23 cellular contexts compared by ENCODE assay signal in the genomic region with DNA sequence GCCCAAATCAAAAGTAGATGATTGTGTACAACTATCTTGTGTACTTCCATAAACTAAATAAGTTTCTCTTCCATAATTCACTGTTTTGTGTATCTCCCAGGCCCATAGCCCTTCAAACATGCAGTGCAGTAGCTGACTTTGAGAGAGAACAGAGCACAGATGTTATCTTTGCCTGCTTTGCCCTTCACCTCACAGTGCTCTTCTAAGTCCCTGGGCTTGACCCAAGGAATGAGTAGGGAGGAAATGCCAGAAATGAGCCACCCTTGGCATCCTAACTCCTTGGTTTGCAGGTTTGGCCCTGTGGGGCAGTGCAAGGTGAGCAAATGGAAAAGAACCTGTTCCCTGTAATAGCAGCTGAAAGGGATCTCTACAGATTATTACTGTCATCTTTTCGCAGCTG.
DNase-seq lines count a peak whose midpoint lies in the region; ATAC-seq, FAIRE-seq and TF ChIP-seq lines count a peak whose summit lies in the region.
"Had no signal": no experiment of that assay in that cellular context is flagged by ENCODE, and none has a peak within 500 bp of the region (broad histone marks: within the 10 kb centered on the region; RNA-seq: fewer than 3 reads in every experiment).

No MANE protein-coding gene starts in this region.

- no peaks in the 10 kb centered on the region for H3K27me3 ChIP-seq in CD8-positive, alpha-beta memory T cell (ENCODE audit: insufficient read depth, low read length, poor library complexity, severe bottlenecking)
- H3K27me3 ChIP-seq in K562 (ENCODE audit: control insufficient read depth in 2 of 2, insufficient read depth in 2 of 2, low read length in 2 of 2), result no peaks in the 10 kb centered on the region
- H3K27me3 ChIP-seq in skeletal muscle tissue (ENCODE audit: control insufficient read depth in 3 of 3, insufficient read depth in 3 of 3, low read length in 3 of 3), result no peaks in the 10 kb centered on the region
- H3K27me3 ChIP-seq: heart right ventricle, left lung, suprapubic skin had no signal

- no peak overlapping the region for H3K27ac ChIP-seq in CD8-positive, alpha-beta memory T cell (ENCODE audit: low read depth, low read length)
- no peak overlapping the region for H3K27ac ChIP-seq in K562 (ENCODE audit: extremely low read depth, low read depth, low read length)
- peak overlapping the region; percentile 5 for H3K27ac ChIP-seq in skeletal muscle tissue (ENCODE audit: low read depth, low read length)
- H3K27ac ChIP-seq: heart right ventricle, RWPE1, suprapubic skin had no signal

- H4K20me1 ChIP-seq in K562 (replicated peaks; ENCODE audit: control insufficient read depth, insufficient read depth, low read length), result peaks cover 2% of the 10 kb centered on the region; the same call in 1 of the 2 replicates

- H3K9ac ChIP-seq in K562 (ENCODE audit: insufficient read depth in 1 of 2, low read depth in 2 of 2, low read length in 2 of 2), result no peak overlapping the region
- no peak overlapping the region for H3K9ac ChIP-seq in skeletal muscle tissue (ENCODE audit: low read depth in 1 of 3, low read length in 3 of 3)

- ATAC-seq in activated naive CD4-positive, alpha-beta T cell treated with anti-CD3 and anti-CD28 coated beads, Interleukin-2, amount 50 U/mL, for 72 hours, result peak in 1 of 2 donors; percentile 26
- ATAC-seq in K562 (peak; percentile 59), HG02798 (IDR thresholded peaks at IDR 0.05; ENCODE audit: poor library complexity, unreplicated experiment) (no peak), HG03025 (IDR thresholded peaks at IDR 0.05; ENCODE audit: low FRiP score, unreplicated experiment) (no peak), GM18519 (IDR thresholded peaks at IDR 0.05; ENCODE audit: low FRiP score, unreplicated experiment) (no peak)
- ATAC-seq: left lung, mucosa of descending colon had no signal

- peaks cover 36% of the 10 kb centered on the region for H3K4me1 Mint-ChIP-seq in activated naive CD4-positive, alpha-beta T cell treated with anti-CD3 and anti-CD28 coated beads, Interleukin-2, amount 10 ng/mL, durations not matched to agents 7 days and 5 days
- H3K4me1 Mint-ChIP-seq in CD8-positive, alpha-beta memory T cell, result peaks cover 56 to 93% (median 77%) of the 10 kb centered on the region in 3 donors

- in situ Hi-C loops in K562 (cut with MboI), result no loop called here

- H3K9me1 ChIP-seq in K562 (ENCODE audit: control insufficient read depth, insufficient read depth, low read length), result peaks cover 4% of the 10 kb centered on the region

- no peak for TF ChIP-seq CTCF in K562 (IDR thresholded peaks at IDR 0.05 in 2 of 3, conservative IDR thresholded peaks at IDR 0.05 in 1 of 3; ENCODE audit: insufficient read depth in 2 of 3, low read depth in 1 of 3, low read length in 3 of 3)

- no peak for TF ChIP-seq RAD21 in K562 (CRISPR knock-in tag; conservative IDR thresholded peaks at IDR 0.05 in 1 of 2, IDR thresholded peaks at IDR 0.05 in 1 of 2)

- no TSS peak for BruUV-seq in K562 (replicated peaks; lab: Mats Ljungman, UMichigan)

- H3K36me3 Mint-ChIP-seq in activated naive CD4-positive, alpha-beta T cell treated with anti-CD3 and anti-CD28 coated beads, Interleukin-2, amount 50 U/mL, for 72 hours, result peaks cover 0 to 13% of the 10 kb centered on the region in 2 donors
- H3K36me3 Mint-ChIP-seq in activated naive CD4-positive, alpha-beta T cell treated with anti-CD3 and anti-CD28 coated beads, Interleukin-2, amount 10 ng/mL, durations not matched to agents 7 days and 5 days, result peaks cover 52% of the 10 kb centered on the region
- peaks cover 0 to 6% (median 5%) of the 10 kb centered on the region in 3 donors for H3K36me3 Mint-ChIP-seq in CD8-positive, alpha-beta memory T cell
- H3K36me3 Mint-ChIP-seq: brain had no signal

- intact Hi-C loops in K562 (cut with micrococcal nuclease), result no loop called here

- peaks cover 0 to 3% of the 10 kb centered on the region in 2 donors for H3K9me3 Mint-ChIP-seq in activated naive CD4-positive, alpha-beta T cell treated with anti-CD3 and anti-CD28 coated beads, Interleukin-2, amount 50 U/mL, for 72 hours
- no peaks in the 10 kb centered on the region for H3K9me3 Mint-ChIP-seq in activated naive CD4-positive, alpha-beta T cell treated with anti-CD3 and anti-CD28 coated beads, Interleukin-2, amount 10 ng/mL, durations not matched to agents 7 days and 5 days
- H3K9me3 Mint-ChIP-seq in CD8-positive, alpha-beta memory T cell, result no peaks in the 10 kb centered on the region
- H3K9me3 Mint-ChIP-seq: activated CD4-positive, alpha-beta T cell treated with anti-CD3 and anti-CD28 coated beads, Interleukin-2, amount 10 ng/mL, durations not matched to agents 7 days and 5 days; brain had no signal

- no peak overlapping the region for H2AFZ ChIP-seq in K562 (ENCODE audit: low read depth, low read length)

- DNase-seq in activated naive CD4-positive, alpha-beta T cell treated with anti-CD3 and anti-CD28 coated beads, Interleukin-2, amount 50 U/mL, for 72 hours (ENCODE audit: low spot score in 2 of 2), result no peak
- no peak for DNase-seq in activated naive CD4-positive, alpha-beta T cell treated with anti-CD3 and anti-CD28 coated beads, Interleukin-2, amount 10 ng/mL, durations not matched to agents 7 days and 5 days
- no peak for DNase-seq in CD8-positive, alpha-beta memory T cell
- no peak for DNase-seq in K562 (ENCODE audit: extremely low read depth in 1 of 4, low spot score in 3 of 4)
- DNase-seq: activated CD4-positive, alpha-beta T cell treated with anti-CD3 and anti-CD28 coated beads, Interleukin-2, amount 10 ng/mL, durations not matched to agents 7 days and 5 days; activated T-cell treated with anti-CD3 and anti-CD28 coated beads for 4 hours; dermis blood vessel endothelial cell; heart right ventricle; left lung; mucosa of descending colon; NCI-H1436 treated with DMSO at 0.1 percent for 48 hours; NCI-H2171 treated with DMSO at 0.1 percent for 48 hours; NCI-H526 treated with DMSO at 0.1 percent for 48 hours; right cardiac atrium; stimulated activated CD4-positive, alpha-beta T cell treated with anti-CD3 and anti-CD28 coated beads, Interleukin-15, amount 100 ng/mL, for 24 hours had no signal

- CTCF ChIA-PET in activated naive CD4-positive, alpha-beta T cell treated with anti-CD3 and anti-CD28 coated beads, Interleukin-2, amount 10 ng/mL, durations not matched to agents 7 days and 5 days (lab: Charles Lee), result interaction anchor here (1.3 kb wide), 1 partner anchor 10 kb away, joined by 3 read pairs; no protein-coding TSS in a partner anchor
- CTCF ChIA-PET in CD8-positive, alpha-beta memory T cell (lab: Charles Lee), result interaction anchor here (1.0 to 1.4 kb wide), 2 partner anchors 138 to 154 kb away, joined by 3 to 5 read pairs; no protein-coding TSS in a partner anchor
- CTCF ChIA-PET in K562 (lab: Yijun Ruan, JAX; ENCODE audit: low intra/inter-chr PET ratio), result no interaction called here

- H3K4me1 ChIP-seq in CD8-positive, alpha-beta memory T cell (ENCODE audit: insufficient read depth, low read length), result peaks cover 35% of the 10 kb centered on the region
- peaks cover 0 to 16% of the 10 kb centered on the region in 2 experiments; a peak in 2 of 5 replicates for H3K4me1 ChIP-seq in K562 (replicated peaks in 1 of 2; ENCODE audit: control insufficient read depth in 2 of 2, insufficient read depth in 2 of 2, low read length in 2 of 2)
- peaks cover 50 to 72% (median 71%) of the 10 kb centered on the region in 3 donors for H3K4me1 ChIP-seq in skeletal muscle tissue (ENCODE audit: control insufficient read depth in 3 of 3, insufficient read depth in 3 of 3, low read length in 3 of 3)

- peak overlapping the region; percentile 4 to 45 for H3K27ac Mint-ChIP-seq in activated naive CD4-positive, alpha-beta T cell treated with anti-CD3 and anti-CD28 coated beads, Interleukin-2, amount 50 U/mL, for 72 hours
- H3K27ac Mint-ChIP-seq in activated naive CD4-positive, alpha-beta T cell treated with anti-CD3 and anti-CD28 coated beads, Interleukin-2, amount 10 ng/mL, durations not matched to agents 7 days and 5 days, result no peak overlapping the region
- H3K27ac Mint-ChIP-seq in CD8-positive, alpha-beta memory T cell, result peak overlapping the region; percentile 22 to 96 (median 58)
- H3K27ac Mint-ChIP-seq: activated CD4-positive, alpha-beta T cell treated with anti-CD3 and anti-CD28 coated beads, Interleukin-2, amount 10 ng/mL, durations not matched to agents 7 days and 5 days; brain had no signal

- no peak overlapping the region for H3K4me3 ChIP-seq in CD8-positive, alpha-beta memory T cell (ENCODE audit: low read length)
- H3K4me3 ChIP-seq in K562 (no peak overlapping the region), skeletal muscle tissue (ENCODE audit: low read length in 3 of 3) (no peak overlapping the region)
- H3K4me3 ChIP-seq: heart right ventricle, left lung, mucosa of descending colon, suprapubic skin had no signal

- H3K4me3 Mint-ChIP-seq in activated naive CD4-positive, alpha-beta T cell treated with anti-CD3 and anti-CD28 coated beads, Interleukin-2, amount 10 ng/mL, durations not matched to agents 7 days and 5 days, result no peak overlapping the region
- peak overlapping the region in 1 of 7 donors; percentile 1 for H3K4me3 Mint-ChIP-seq in CD8-positive, alpha-beta memory T cell
- H3K4me3 Mint-ChIP-seq: activated CD4-positive, alpha-beta T cell treated with anti-CD3 and anti-CD28 coated beads, Interleukin-2, amount 10 ng/mL, durations not matched to agents 7 days and 5 days; brain had no signal

- 78% methylated on average over 1 of the region's 1 CpG for WGBS in K562 (ENCODE audit: insufficient coverage, low coverage, missing lambda C conversion rate)

- H3K79me2 ChIP-seq in K562 (ENCODE audit: control insufficient read depth, insufficient read depth, low read length), result peaks cover 44% of the 10 kb centered on the region

- no peak overlapping the region for H3K4me2 ChIP-seq in K562 (ENCODE audit: insufficient read depth, low read length)

- no peaks in the 10 kb centered on the region for H3K9me3 ChIP-seq in CD8-positive, alpha-beta memory T cell (ENCODE audit: low read length)
- no peaks in the 10 kb centered on the region for H3K9me3 ChIP-seq in K562 (replicated peaks; ENCODE audit: control insufficient read depth, insufficient read depth, low read depth, low read length)
- no peaks in the 10 kb centered on the region for H3K9me3 ChIP-seq in skeletal muscle tissue (ENCODE audit: control insufficient read depth in 3 of 3, low read length in 3 of 3)
- H3K9me3 ChIP-seq: heart right ventricle, left lung, mucosa of descending colon, suprapubic skin had no signal

- TF ChIP-seq EP300 in K562 (IDR thresholded peaks at IDR 0.05; ENCODE audit: low read length), result no peak

- H3K27me3 Mint-ChIP-seq in activated naive CD4-positive, alpha-beta T cell treated with anti-CD3 and anti-CD28 coated beads, Interleukin-2, amount 10 ng/mL, durations not matched to agents 7 days and 5 days, result no peaks in the 10 kb centered on the region
- H3K27me3 Mint-ChIP-seq in CD8-positive, alpha-beta memory T cell, result no peaks in the 10 kb centered on the region
- H3K27me3 Mint-ChIP-seq: activated CD4-positive, alpha-beta T cell treated with anti-CD3 and anti-CD28 coated beads, Interleukin-2, amount 10 ng/mL, durations not matched to agents 7 days and 5 days; brain had no signal

- TF ChIP-seq POLR2A in K562 (conservative IDR thresholded peaks at IDR 0.05), result no peak

- POLR2A ChIA-PET in CD8-positive, alpha-beta memory T cell (lab: Charles Lee), result no interaction called here
- POLR2A ChIA-PET in K562 (lab: Yijun Ruan, JAX), result interaction anchor here (1.2 kb wide), 2 partner anchors 10 to 18 kb away, joined by 3 read pairs; no protein-coding TSS in a partner anchor

- H3K36me3 ChIP-seq in CD8-positive, alpha-beta memory T cell (ENCODE audit: insufficient read depth, low read length), result no peaks in the 10 kb centered on the region
- H3K36me3 ChIP-seq in K562 (ENCODE audit: control insufficient read depth, insufficient read depth, low read length) (peaks cover 5% of the 10 kb centered on the region; the same call in 1 of the 3 replicates), skeletal muscle tissue (ENCODE audit: control insufficient read depth in 3 of 3, insufficient read depth in 3 of 3, low read length in 3 of 3) (no peaks in the 10 kb centered on the region)
- H3K36me3 ChIP-seq: heart right ventricle, left lung, suprapubic skin had no signal

- FAIRE-seq in K562 (lab: Jason Lieb, UNC), result no peak
- FAIRE-seq: endothelial cell of umbilical vein had no signal
